31 cellular contexts compared by ENCODE assay signal in the genomic region with DNA sequence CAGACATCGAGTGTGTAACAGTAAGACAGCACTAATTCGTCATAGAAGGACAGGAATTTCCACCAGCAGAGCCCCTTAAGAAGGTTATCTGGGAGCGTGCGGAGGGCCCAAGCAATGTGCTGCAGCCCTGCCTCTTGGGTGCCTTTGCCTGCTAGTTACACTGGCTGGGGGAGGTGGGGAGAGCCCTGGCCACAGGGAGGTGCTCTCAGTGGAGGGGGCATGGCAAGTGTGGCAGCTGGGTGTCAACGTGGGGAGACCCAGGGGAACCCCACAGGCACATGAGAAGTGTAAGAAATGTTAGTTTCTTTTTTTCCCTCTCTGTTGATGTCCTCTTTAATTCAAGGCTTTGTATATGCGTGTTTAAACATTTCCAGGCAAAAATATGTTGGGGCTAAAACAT.
"Had no signal": no experiment of that assay in that cellular context is flagged by ENCODE, and none has a peak within 500 bp of the region (broad histone marks: within the 10 kb centered on the region; RNA-seq: fewer than 3 reads in every experiment).

No MANE protein-coding gene starts in this region.

- ATAC-seq: body of pancreas had no signal

- H3K36me3 ChIP-seq: ascending aorta, MG63, Peyer's patch, SJCRH30 had no signal

- H3K27me3 ChIP-seq: ascending aorta, body of pancreas, MG63, Peyer's patch, SJCRH30 had no signal

- DNase-seq: activated CD4-positive, alpha-beta memory T cell treated with anti-CD3 and anti-CD28 coated beads for 36 hours; activated CD4-positive, alpha-beta T cell treated with anti-CD3 and anti-CD28 coated beads, Interleukin-2, amount 10 ng/mL, durations not matched to agents 7 days and 5 days; activated CD4-positive, CD25-positive, alpha-beta regulatory T cell treated with anti-CD3 and anti-CD28 coated beads, Interleukin-2, amount 50 U/mL, for 72 hours; activated CD8-positive, alpha-beta memory T cell treated with anti-CD3 and anti-CD28 coated beads, Interleukin-2, amount 50 U/mL, for 4 hours; activated effector memory CD4-positive, alpha-beta T cell treated with Interleukin-2 at 50 U/mL for 16 hours; activated naive CD4-positive, alpha-beta T cell; activated T-cell treated with anti-CD3 and anti-CD28 coated beads, Interleukin-2, amount 50 U/mL, for 1 hour; amniotic stem cell; body of pancreas; MG63; MV-4-11; NCI-H1092 treated with DMSO at 0.1 percent for 48 hours; NCI-H1417 treated with DMSO at 0.1 percent for 48 hours; NCI-H1694; NCI-H2029; NCI-H2107; NCI-H2171 treated with DMSO at 0.1 percent for 48 hours; NCI-H226; NCI-H526 treated with DMSO at 0.1 percent for 48 hours; NCI-H82; NK-92 treated with Interleukin-12 subunit alpha and Interleukin-12 subunit beta, amount 100 ng/mL, for 24 hours; Peyer's patch; Right ventricle myocardium superior; SJCRH30; SK-N-SH; T-helper 1 cell had no signal

- H3K9me3 Mint-ChIP-seq: activated naive CD4-positive, alpha-beta T cell treated with anti-CD3 and anti-CD28 coated beads, Interleukin-2, amount 50 U/mL, for 24 hours had no signal

- H3K4me1 ChIP-seq: ascending aorta, Peyer's patch, SJCRH30 had no signal

- H3K4me3 ChIP-seq: ascending aorta, body of pancreas, MG63, Peyer's patch, SJCRH30 had no signal

- H3K9me3 ChIP-seq: ascending aorta, body of pancreas, MG63, Peyer's patch, SJCRH30, SK-N-SH had no signal

- H3K4me3 Mint-ChIP-seq: activated CD4-positive, alpha-beta memory T cell treated with anti-CD3 and anti-CD28 coated beads for 36 hours; activated CD4-positive, alpha-beta T cell treated with anti-CD3 and anti-CD28 coated beads, Interleukin-2, amount 10 ng/mL, durations not matched to agents 7 days and 5 days; activated naive CD4-positive, alpha-beta T cell treated with anti-CD3 and anti-CD28 coated beads, Interleukin-2, amount 50 U/mL, for 24 hours; activated T-helper 1 cell treated with anti-CD3 and anti-CD28 coated beads, Interleukin-12 subunit alpha, Interleukin-12 subunit beta, Interleukin-2, Interleukin-4 antibody, amounts not matched to agents 30 ng/mL and 10 ng/mL and 1 ng/mL, durations not matched to agents 14 hours and 24 hours and 36 hours; central memory CD8-positive, alpha-beta T cell had no signal

- H3K4me1 Mint-ChIP-seq: activated CD4-positive, alpha-beta T cell treated with anti-CD3 and anti-CD28 coated beads, Interleukin-2, amount 10 ng/mL, durations not matched to agents 7 days and 5 days had no signal

- H3K36me3 Mint-ChIP-seq: activated CD4-positive, alpha-beta memory T cell treated with anti-CD3 and anti-CD28 coated beads for 36 hours; activated naive CD4-positive, alpha-beta T cell treated with anti-CD3 and anti-CD28 coated beads, Interleukin-2, amount 50 U/mL, for 24 hours had no signal

- H3K27ac ChIP-seq: ascending aorta, Peyer's patch, RWPE1, SJCRH30 had no signal

- H3K27ac Mint-ChIP-seq: activated CD4-positive, alpha-beta memory T cell treated with anti-CD3 and anti-CD28 coated beads for 36 hours; activated CD4-positive, alpha-beta T cell treated with anti-CD3 and anti-CD28 coated beads, Interleukin-2, amount 10 ng/mL, durations not matched to agents 7 days and 5 days; activated naive CD4-positive, alpha-beta T cell treated with anti-CD3 and anti-CD28 coated beads, Interleukin-2, amount 50 U/mL, for 24 hours; activated T-helper 1 cell treated with anti-CD3 and anti-CD28 coated beads, Interleukin-12 subunit alpha, Interleukin-12 subunit beta, Interleukin-2, Interleukin-4 antibody, amounts not matched to agents 30 ng/mL and 10 ng/mL and 1 ng/mL, durations not matched to agents 14 hours and 24 hours and 36 hours had no signal
